Comparison of ENCODE assay signal across 17 cellular contexts in genomic region chr11:15745266-15745665, GRCh38.
A peak's percentile ranks its signal among the peaks of the same experiment; 100 is the strongest.
DNase-seq lines count a peak whose midpoint lies in the region; ATAC-seq and TF ChIP-seq lines count a peak whose summit lies in the region.
"Had no signal": no experiment of that assay in that cellular context is flagged by ENCODE, and none has a peak within 500 bp of the region (broad histone marks: within the 10 kb centered on the region; RNA-seq: fewer than 3 reads in every experiment).

No MANE protein-coding gene starts in this region.

- H3K4me1 Mint-ChIP-seq in nephron progenitor cell: peaks cover 52% of the 10 kb centered on the region
- no peaks in the 10 kb centered on the region for H3K4me1 Mint-ChIP-seq in stimulated activated naive CD8-positive, alpha-beta T cell treated with anti-CD3 and anti-CD28 coated beads, Interleukin-15, amount 100 ng/mL, for 72 hours

- peaks cover 4% of the 10 kb centered on the region for H3K27me3 Mint-ChIP-seq in nephron progenitor cell (ENCODE audit: low read depth, poor library complexity)
- peaks cover 7% of the 10 kb centered on the region for H3K27me3 Mint-ChIP-seq in stimulated activated naive CD8-positive, alpha-beta T cell treated with anti-CD3 and anti-CD28 coated beads, Interleukin-15, amount 100 ng/mL, for 72 hours

- peak; percentile 35 for DNase-seq in Daoy (ENCODE audit: low read depth)
- peak; percentile 49 for DNase-seq in RKO (ENCODE audit: low spot score)
- peak; percentile 4 for DNase-seq in dermis blood vessel endothelial cell
- no peak for DNase-seq in nephron progenitor cell
- no peak for DNase-seq in NCI-H1694 treated with DMSO at 0.1 percent for 48 hours (lab: John Stamatoyannopoulos, UW)
- DNase-seq in stimulated activated naive CD8-positive, alpha-beta T cell treated with anti-CD3 and anti-CD28 coated beads, Interleukin-15, amount 100 ng/mL, for 72 hours: no peak
- DNase-seq in NCI-H69 (lab: John Stamatoyannopoulos, UW): no peak
- DNase-seq: Caco-2, DMS79, NCI-H1436 treated with DMSO at 0.1 percent for 48 hours, NCI-H2081 treated with DMSO at 0.1 percent for 48 hours, NCI-H226, NCI-H526, SHP77 had no signal

- no peak overlapping the region for H3K4me3 Mint-ChIP-seq in nephron progenitor cell
- H3K4me3 Mint-ChIP-seq in stimulated activated naive CD8-positive, alpha-beta T cell treated with anti-CD3 and anti-CD28 coated beads, Interleukin-15, amount 100 ng/mL, for 72 hours: no peak overlapping the region
- H3K4me3 Mint-ChIP-seq: CD14-positive monocyte had no signal

- H3K27ac Mint-ChIP-seq in nephron progenitor cell: peak overlapping the region; percentile 24
- H3K27ac Mint-ChIP-seq in stimulated activated naive CD8-positive, alpha-beta T cell treated with anti-CD3 and anti-CD28 coated beads, Interleukin-15, amount 100 ng/mL, for 72 hours: no peak overlapping the region
- H3K27ac Mint-ChIP-seq: CD14-positive monocyte had no signal

- peaks cover 8% of the 10 kb centered on the region for H3K36me3 Mint-ChIP-seq in nephron progenitor cell (ENCODE audit: low read depth)
- H3K36me3 Mint-ChIP-seq: CD14-positive monocyte had no signal

- ATAC-seq in stimulated activated naive CD8-positive, alpha-beta T cell treated with anti-CD3 and anti-CD28 coated beads, Interleukin-15, amount 100 ng/mL, for 72 hours: no peak
- ATAC-seq: Panc1, SK-N-SH treated with all-trans-retinoic acid at 6 μM for 48 hours had no signal

- no peak for TF ChIP-seq CTCF in nephron progenitor cell (IDR thresholded peaks at IDR 0.05)

- H3K9me3 Mint-ChIP-seq in nephron progenitor cell: peaks cover 19% of the 10 kb centered on the region
- peaks cover 0 to 10% of the 10 kb centered on the region in 2 donors for H3K9me3 Mint-ChIP-seq in stimulated activated naive CD8-positive, alpha-beta T cell treated with anti-CD3 and anti-CD28 coated beads, Interleukin-15, amount 100 ng/mL, for 72 hours

Comparison
In these comparisons a context has a peak if more than half of its experiments do, and no peak if none do; other contexts are left out.
1. DNase-seq: peak in Daoy (single experiment), RKO (single experiment) and dermis blood vessel endothelial cell (single experiment); none in nephron progenitor cell (single experiment), NCI-H1694 treated with DMSO at 0.1 percent for 48 hours (single experiment), stimulated activated naive CD8-positive, alpha-beta T cell treated with anti-CD3 and anti-CD28 coated beads, Interleukin-15, amount 100 ng/mL, for 72 hours (0 of 2) and NCI-H69 (single experiment).